ENCODE assay signal across 19 cellular contexts in genomic region chr19:13135068-13136062, GRCh38. TPM values are rescaled to one million over a fixed set of nuclear protein-coding genes. Genes with fewer than 3 reads are reported as not detected.
A peak's percentile ranks its signal among the peaks of the same experiment; 100 is the strongest.
DNase-seq lines count a peak whose midpoint lies in the region; ATAC-seq and TF ChIP-seq lines count a peak whose summit lies in the region.
"Had no signal": no experiment of that assay in that cellular context is flagged by ENCODE, and none has a peak within 500 bp of the region (broad histone marks: within the 10 kb centered on the region; RNA-seq: fewer than 3 reads in every experiment).

No MANE protein-coding gene starts in this region.

- H3K27me3 ChIP-seq in H9 (ENCODE audit: insufficient read depth, low read length) (no peaks in the 10 kb centered on the region), lower lobe of right lung (ENCODE audit: low read depth) (no peaks in the 10 kb centered on the region), skeletal muscle satellite cell (ENCODE audit: control insufficient read depth, insufficient read depth, low read length) (no peaks in the 10 kb centered on the region)

- no peak overlapping the region for H3K4ac ChIP-seq in H9 (ENCODE audit: low read depth, low read length)

- no CpG with 5 or more reads among the region's 60 CpGs for WGBS in H9 (ENCODE audit: extremely low coverage, insufficient read length, low lambda C conversion rate)

- no peak overlapping the region for H4K5ac ChIP-seq in H9 (ENCODE audit: insufficient read length, low read depth, low read length)

- peaks cover 14% of the 10 kb centered on the region; the same call in 1 of the 2 replicates for H3K79me2 ChIP-seq in H9 (ENCODE audit: insufficient read depth, low read length)

- H3K4me2 ChIP-seq in H9 (ENCODE audit: insufficient read depth, insufficient read length, low read length) (no peak overlapping the region), skeletal muscle satellite cell (ENCODE audit: low read length) (peak overlapping the region; percentile 7)
- H3K4me2 ChIP-seq: PC-9 had no signal

- intact Hi-C loops in lower lobe of right lung (cut with DNase I), result no loop called here

- H3K56ac ChIP-seq in H9 (ENCODE audit: insufficient read length, low read depth, low read length), result no peak overlapping the region

- no peaks in the 10 kb centered on the region for H3K27me3 Mint-ChIP-seq in activated T-cell treated with anti-CD3 and anti-CD28 coated beads, Interleukin-2, amount 50 U/mL, for 24 hours
- no peaks in the 10 kb centered on the region for H3K27me3 Mint-ChIP-seq in H9 (ENCODE audit: low read depth)
- H3K27me3 Mint-ChIP-seq: CD4-positive, alpha-beta memory T cell had no signal

- no peak overlapping the region for H2BK12ac ChIP-seq in H9 (ENCODE audit: insufficient read length, low read depth, low read length)

- H3K23ac ChIP-seq in H9 (ENCODE audit: insufficient read length, low read depth, low read length), result no peak overlapping the region

- peaks cover 48% of the 10 kb centered on the region for H3K36me3 ChIP-seq in lower lobe of right lung
- H3K36me3 ChIP-seq in skeletal muscle satellite cell (ENCODE audit: insufficient read depth, low read length), result peaks cover 59% of the 10 kb centered on the region

- H2BK20ac ChIP-seq in H9 (ENCODE audit: low read depth, low read length, poor library complexity, severe bottlenecking), result no peak overlapping the region

- no peak for ATAC-seq in lower lobe of right lung

- no peak for DNase-seq in activated T-cell treated with anti-CD3 and anti-CD28 coated beads, Interleukin-2, amount 50 U/mL, for 24 hours
- no peak for DNase-seq in activated T-cell treated with anti-CD3 and anti-CD28 coated beads, Interleukin-2, amount 50 U/mL, for 1 hour
- DNase-seq in H9, result no peak
- DNase-seq in lower lobe of right lung, result no peak
- DNase-seq in DMS114 treated with DMSO at 0.1 percent for 48 hours (lab: John Stamatoyannopoulos, UW; ENCODE audit: unreplicated experiment), result no peak
- DNase-seq in NCI-H2171 (lab: John Stamatoyannopoulos, UW), result no peak
- DNase-seq in Ammon's horn (ENCODE audit: low spot score), result no peak
- DNase-seq: 8988T; CD4-positive, alpha-beta memory T cell; GF-D8; GOT3; HFFc6; KG1; NCI-H1048; NCI-H146; NCI-H2081 treated with DMSO at 0.1 percent for 48 hours; NCI-H524; PC-9 had no signal

- H3K4me1 Mint-ChIP-seq in activated T-cell treated with anti-CD3 and anti-CD28 coated beads, Interleukin-2, amount 50 U/mL, for 24 hours (ENCODE audit: low read depth), result peaks cover 38% of the 10 kb centered on the region
- peaks cover 12 to 16% of the 10 kb centered on the region in 2 experiments; a peak in 3 of 4 replicates for H3K4me1 Mint-ChIP-seq in H9

- H3K23me2 ChIP-seq in H9 (ENCODE audit: insufficient read length, low read depth, low read length, poor library complexity, severe bottlenecking), result no peaks in the 10 kb centered on the region

- no peak overlapping the region for H4K91ac ChIP-seq in H9 (ENCODE audit: insufficient read length, low read depth, low read length)

- H3K9me3 ChIP-seq in H9 (ENCODE audit: control insufficient read depth, low read depth, low read length) (no peaks in the 10 kb centered on the region), lower lobe of right lung (no peaks in the 10 kb centered on the region), skeletal muscle satellite cell (replicated peaks; ENCODE audit: low read length) (no peaks in the 10 kb centered on the region)

- H2AFZ ChIP-seq in H9 (ENCODE audit: low read length), result no peak overlapping the region
- H2AFZ ChIP-seq: PC-9 had no signal

- H4K8ac ChIP-seq in H9 (replicated peaks; ENCODE audit: insufficient read length, low read depth, low read length), result no peak overlapping the region

- H3K9me3 Mint-ChIP-seq in activated T-cell treated with anti-CD3 and anti-CD28 coated beads, Interleukin-2, amount 50 U/mL, for 24 hours, result no peaks in the 10 kb centered on the region
- no peaks in the 10 kb centered on the region for H3K9me3 Mint-ChIP-seq in H9
- H3K9me3 Mint-ChIP-seq: CD4-positive, alpha-beta memory T cell; HFFc6 had no signal

- peak overlapping the region; percentile 71 for H3K27ac Mint-ChIP-seq in activated T-cell treated with anti-CD3 and anti-CD28 coated beads, Interleukin-2, amount 50 U/mL, for 24 hours
- peak overlapping the region in 2 of 3 experiments; percentile 23 to 55; a peak in 1 of 7 replicates for H3K27ac Mint-ChIP-seq in H9

- H3T11ph ChIP-seq in H9 (ENCODE audit: low read length), result no peak overlapping the region

- H3K27ac ChIP-seq in H9 (ENCODE audit: insufficient read length, low read depth, low read length), result no peak overlapping the region
- peak overlapping the region; percentile 24 for H3K27ac ChIP-seq in lower lobe of right lung
- H3K27ac ChIP-seq: PC-9 had no signal

- H3K79me1 ChIP-seq in H9 (ENCODE audit: insufficient read depth, low read depth, low read length, poor library complexity, severe bottlenecking), result peaks cover 4% of the 10 kb centered on the region

- H4K20me1 ChIP-seq in H9 (ENCODE audit: control insufficient read depth, insufficient read depth, insufficient read length), result no peaks in the 10 kb centered on the region

- H3K36me3 Mint-ChIP-seq in activated T-cell treated with anti-CD3 and anti-CD28 coated beads, Interleukin-2, amount 50 U/mL, for 24 hours (ENCODE audit: low read depth), result peaks cover 77% of the 10 kb centered on the region
- peaks cover 22 to 69% (median 53%) of the 10 kb centered on the region in 3 experiments; a peak in 6 of 7 replicates for H3K36me3 Mint-ChIP-seq in H9 (ENCODE audit: insufficient read depth in 1 of 3, low read depth in 3 of 3)

- H3K9ac ChIP-seq in H9 (ENCODE audit: extremely low read depth, insufficient read length, low read length) (no peak overlapping the region), skeletal muscle satellite cell (ENCODE audit: low read depth, low read length) (no peak overlapping the region)

- no peak overlapping the region for H2BK15ac ChIP-seq in H9 (ENCODE audit: low read depth, low read length)

- H3K4me3 Mint-ChIP-seq in activated T-cell treated with anti-CD3 and anti-CD28 coated beads, Interleukin-2, amount 50 U/mL, for 24 hours, result no peak overlapping the region
- no peak overlapping the region for H3K4me3 Mint-ChIP-seq in H9
- H3K4me3 Mint-ChIP-seq: CD4-positive, alpha-beta memory T cell; HFFc6 had no signal

- H3K4me1 ChIP-seq in H9 (ENCODE audit: insufficient read depth, low read length) (no peaks in the 10 kb centered on the region), lower lobe of right lung (peaks cover 17% of the 10 kb centered on the region), skeletal muscle satellite cell (ENCODE audit: control insufficient read depth, insufficient read depth, low read length) (peaks cover 40% of the 10 kb centered on the region)

- no peak for TF ChIP-seq CTCF in H9 (conservative IDR thresholded peaks at IDR 0.05)
- TF ChIP-seq CTCF in lower lobe of right lung (IDR thresholded peaks at IDR 0.05), result no peak

- H2BK120ac ChIP-seq in H9 (ENCODE audit: low read depth, low read length, poor library complexity, severe bottlenecking), result no peak overlapping the region

- no peak overlapping the region for H3K18ac ChIP-seq in H9 (ENCODE audit: insufficient read length, low read depth, low read length)

- H3K14ac ChIP-seq in H9 (ENCODE audit: insufficient read depth, low read length), result no peak overlapping the region

- no peak overlapping the region for H2AK5ac ChIP-seq in H9 (ENCODE audit: insufficient read length, low read length)

- H2BK5ac ChIP-seq in H9 (ENCODE audit: insufficient read length, low read length), result no peak overlapping the region

- H3K4me3 ChIP-seq in lower lobe of right lung (no peak overlapping the region), skeletal muscle satellite cell (ENCODE audit: low read length) (no peak overlapping the region)
- H3K4me3 ChIP-seq: PC-9 had no signal

RNA-seq across cellular contexts. Expression of gene STX10, which starts 14.8 kb away (rescaled TPM):
- total RNA-seq in H9 (2021), result 39.4 and 40.5 TPM in 2 replicates
- 82.7 TPM for total RNA-seq in lower lobe of right lung
- total RNA-seq in skeletal muscle satellite cell (2012; rRNA removed), result 67.5 and 72.2 TPM in 2 replicates

RNA-seq across cellular contexts. Expression of gene IER2, which starts 14.8 kb away (rescaled TPM):
- 160 and 165 TPM in 2 replicates for total RNA-seq in H9 (2021)
- 80.2 TPM for total RNA-seq in lower lobe of right lung
- total RNA-seq in skeletal muscle satellite cell (2012; rRNA removed), result 17.2 and 21.0 TPM in 2 replicates

RNA-seq across cellular contexts. Expression of gene NACC1, which starts 17.3 kb away (rescaled TPM):
- total RNA-seq in H9 (2021), result 198 and 210 TPM in 2 replicates
- 35.2 TPM for total RNA-seq in lower lobe of right lung
- total RNA-seq in skeletal muscle satellite cell (2012; rRNA removed), result 84.7 and 112 TPM in 2 replicates

RNA-seq across cellular contexts. Expression of gene TRMT1, which starts 18.8 kb away (rescaled TPM):
- total RNA-seq in H9 (2021) (92.8 and 95.7 TPM in 2 replicates), lower lobe of right lung (29.3 TPM)
- total RNA-seq in skeletal muscle satellite cell (2012; rRNA removed), result 40.4 and 49.2 TPM in 2 replicates

RNA-seq across cellular contexts. Expression of gene LYL1, which starts 32.7 kb away (rescaled TPM):
- 0.63 and 0.86 TPM in 2 replicates for total RNA-seq in H9 (2021)
- total RNA-seq in lower lobe of right lung, result 27.2 TPM
- 1.0 and 1.1 TPM in 2 replicates for total RNA-seq in skeletal muscle satellite cell (2012; rRNA removed)
